Comparison of ENCODE assay signal across 8 cellular contexts in the genomic region with DNA sequence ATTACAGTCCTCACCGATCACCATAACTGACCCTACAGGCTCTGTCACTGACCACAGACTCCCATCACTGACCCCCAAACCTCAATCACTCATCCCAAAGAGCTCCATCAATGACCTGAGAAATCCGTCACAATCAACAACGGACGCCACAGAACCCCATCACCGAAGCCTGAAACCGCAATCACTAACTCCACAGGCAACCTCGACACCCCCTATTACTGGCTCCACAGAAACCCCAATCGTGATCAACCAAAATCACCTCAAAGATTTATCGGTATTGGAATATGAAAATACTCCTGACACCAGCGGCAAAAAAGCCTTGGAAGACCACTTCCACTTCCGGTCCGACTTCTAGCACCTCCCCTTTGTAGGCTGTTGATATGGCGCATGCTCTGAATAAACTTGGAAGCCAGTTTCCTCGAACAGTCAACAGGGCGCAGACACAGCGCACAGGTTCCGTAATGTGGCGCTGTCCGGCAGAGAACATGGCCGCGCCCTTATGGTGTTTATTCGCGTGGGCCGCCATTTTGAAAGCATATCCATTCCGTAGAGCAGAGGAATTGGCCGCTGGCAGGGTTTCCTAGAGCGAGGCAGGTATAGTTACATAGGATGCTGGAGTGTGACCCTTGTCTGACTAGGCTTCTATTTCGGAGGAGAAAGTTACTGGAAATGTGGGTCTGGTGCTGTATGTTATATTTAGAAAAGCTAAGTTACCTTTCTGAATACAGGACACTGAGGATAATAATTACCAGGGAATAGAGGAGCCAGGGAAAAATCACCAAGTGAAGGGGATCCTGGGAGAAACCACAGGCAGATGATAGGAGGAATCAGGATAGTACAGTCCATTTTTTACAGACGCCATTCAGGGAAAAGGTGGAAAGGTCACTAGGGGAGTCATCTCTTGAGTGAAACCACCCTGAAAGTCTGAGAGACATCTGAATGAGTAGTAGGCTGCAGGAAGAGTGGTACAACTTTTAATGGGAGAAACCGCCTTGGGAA. TPM values are rescaled to one million over a fixed set of nuclear protein-coding genes. Genes with fewer than 3 reads are reported as not detected.
DNase-seq lines count a peak whose midpoint lies in the region; ATAC-seq, FAIRE-seq and TF ChIP-seq lines count a peak whose summit lies in the region.

A gene (minus strand): TSS at position 328 of the 999 bp plus-strand sequence. CDS start 2,785 bp downstream, outside the sequence.

- no peaks in the 10 kb centered on the region for H3K27me3 ChIP-seq in keratinocyte (ENCODE audit: control insufficient read depth, extremely low read depth, insufficient read depth, low read length)

- H4K20me1 ChIP-seq in keratinocyte (ENCODE audit: control insufficient read depth, extremely low read depth, insufficient read depth, low read length): no peaks in the 10 kb centered on the region

- peak within 1 kb of the TSS; percentile 85 for H3K4me2 ChIP-seq in keratinocyte (ENCODE audit: control insufficient read depth, extremely low read depth, insufficient read depth, low read depth, low read length)

- peak within 1 kb of the TSS; percentile 100 for H2AFZ ChIP-seq in keratinocyte (ENCODE audit: control insufficient read depth, low read length)

- H3K9me1 ChIP-seq in keratinocyte (ENCODE audit: control insufficient read depth, extremely low read depth, insufficient read depth, low read length): no peaks in the 10 kb centered on the region

- H3K4me3 ChIP-seq in keratinocyte (ENCODE audit: control insufficient read depth in 2 of 3, extremely low read depth in 1 of 3, insufficient read depth in 2 of 3, low read depth in 1 of 3, low read length in 3 of 3): peak within 1 kb of the TSS; percentile 53 to 89 (median 79)

- H3K27ac ChIP-seq in keratinocyte (ENCODE audit: control insufficient read depth, insufficient read depth, low read length): peak within 1 kb of the TSS; percentile 60

- no peaks in the 10 kb centered on the region for H3K4me1 ChIP-seq in keratinocyte (ENCODE audit: control insufficient read depth, extremely low read depth, insufficient read depth, low read length)

- dilution Hi-C loops in keratinocyte (cut with MboI; ENCODE audit: extremely low pct_ligation_motif_present, low sequenced_read_pairs): loop anchor here (5.0 kb wide), 1 partner anchor 50 kb away; no protein-coding TSS in a partner anchor

- no peaks in the 10 kb centered on the region for H3K9me3 ChIP-seq in keratinocyte (ENCODE audit: control insufficient read depth, low read depth, low read length)

- DNase-seq in AG08396 (ENCODE audit: low spot score) (peak; percentile 92), NCI-H226 (peak; percentile 95), cerebellum (ENCODE audit: low spot score) (peak; percentile 91), keratinocyte (ENCODE audit: low read depth, low spot score) (peak; percentile 63)
- DNase-seq in activated CD4-positive, alpha-beta T cell treated with anti-CD3 and anti-CD28 coated beads for 1 hour: peak; percentile 87
- DNase-seq in stimulated activated CD4-positive, alpha-beta T cell treated with anti-CD3 and anti-CD28 coated beads, Interleukin-12 subunit alpha, Interleukin-12 subunit beta, amount 100 ng/mL, for 4 hours: peak; percentile 79

- ATAC-seq in GM19023 (IDR thresholded peaks at IDR 0.05; ENCODE audit: unreplicated experiment) (peak; percentile 97), HG03196 (IDR thresholded peaks at IDR 0.05; ENCODE audit: unreplicated experiment) (peak; percentile 97)

- H3K9ac ChIP-seq in keratinocyte (ENCODE audit: control insufficient read depth, extremely low read depth, insufficient read depth, low read length): peak within 1 kb of the TSS; percentile 78

- TF ChIP-seq CTCF in keratinocyte (optimal IDR thresholded peaks at IDR 0.05 in 1 of 3, IDR thresholded peaks at IDR 0.05 in 1 of 3, conservative IDR thresholded peaks at IDR 0.05 in 1 of 3; ENCODE audit: extremely low read depth in 1 of 3, insufficient read depth in 2 of 3, low read length in 3 of 3): peak; percentile 20 to 34 (median 29)

- FAIRE-seq in keratinocyte (lab: Jason Lieb, UNC): peak; percentile 95

- peaks cover 0 to 6% of the 10 kb centered on the region in 2 experiments for H3K36me3 ChIP-seq in keratinocyte (ENCODE audit: control insufficient read depth in 2 of 2, extremely low read depth in 1 of 2, insufficient read depth in 2 of 2, low read length in 2 of 2)

- no peaks in the 10 kb centered on the region for H3K79me2 ChIP-seq in keratinocyte (ENCODE audit: control insufficient read depth, insufficient read depth, low read length)

RNA-seq across cellular contexts. Expression of the gene that starts here (rescaled TPM):
- 15.2 TPM for total RNA-seq in cerebellum
- polyA plus RNA-seq in keratinocyte: 10.8 to 13.2 TPM (median 11.5 TPM) in 3 replicates
- polyA plus RNA-seq in keratinocyte (2011; ENCODE audit: low read depth): 4.6 TPM
- polyA plus RNA-seq in keratinocyte (2011; cell fraction: cytosol; rRNA removed): 12.2 and 18.0 TPM in 2 replicates
- polyA plus RNA-seq in keratinocyte (2011; cell fraction: nucleus; rRNA removed): 9.9 and 10.1 TPM in 2 replicates
- 11.5 and 11.7 TPM in 2 replicates for polyA plus RNA-seq in keratinocyte (2012; ENCODE audit: low replicate concordance)
- 0.66 to 8.4 TPM (median 6.7 TPM) in 3 replicates for polyA minus RNA-seq in keratinocyte
- 2.5 TPM for polyA minus RNA-seq in keratinocyte (2011; cell fraction: cytosol; rRNA and poly(A)+ RNA removed)
- 4.3 and 10.4 TPM in 2 replicates for polyA minus RNA-seq in keratinocyte (2011; cell fraction: nucleus; rRNA and poly(A)+ RNA removed)

Comparison
In these comparisons a context has a peak if more than half of its experiments do, and no peak if none do; other contexts are left out.
1. Peak in every context shown above with its lines: DNase-seq, ATAC-seq, H3K4me3 ChIP-seq and H3K27ac ChIP-seq.